23 cellular contexts compared by ENCODE assay signal in the genomic region with DNA sequence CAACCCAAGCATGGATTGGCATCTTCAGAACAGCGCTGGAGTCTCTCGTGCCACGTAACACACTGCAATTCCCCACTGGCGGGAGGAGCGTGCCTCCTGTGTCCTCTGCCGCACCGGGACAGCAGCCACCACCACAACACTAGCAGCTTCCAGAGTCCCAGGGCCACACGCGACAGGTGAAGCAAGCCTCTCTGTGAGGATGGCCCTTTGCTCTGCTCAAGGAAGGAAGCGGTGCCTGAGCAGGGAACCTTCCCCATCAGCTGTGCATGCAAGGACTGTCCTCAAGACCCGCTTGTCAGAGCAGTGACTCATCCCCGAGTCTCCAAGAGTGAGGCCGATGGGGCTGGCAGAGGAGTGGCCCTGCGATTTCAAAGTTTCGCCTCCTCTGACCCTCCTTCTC. TPM values are rescaled to one million over a fixed set of nuclear protein-coding genes. Genes with fewer than 3 reads are reported as not detected.
DNase-seq lines count a peak whose midpoint lies in the region; ATAC-seq and TF ChIP-seq lines count a peak whose summit lies in the region.
"Had no signal": no experiment of that assay in that cellular context is flagged by ENCODE, and none has a peak within 500 bp of the region (broad histone marks: within the 10 kb centered on the region; RNA-seq: fewer than 3 reads in every experiment).

No MANE protein-coding gene starts in this region.

- no peaks in the 10 kb centered on the region for H3K36me3 Mint-ChIP-seq in endodermal cell (ENCODE audit: low read depth)
- H3K36me3 Mint-ChIP-seq in stimulated activated memory B cell treated with anti-CD40 and anti-IgM and Interleukin-4, amounts not matched to agents 10 μg/mL and 1 μg/mL and 100 μg/mL, for 72 hours: no peaks in the 10 kb centered on the region
- H3K36me3 Mint-ChIP-seq: activated naive CD8-positive, alpha-beta T cell treated with anti-CD3 and anti-CD28 coated beads, Interleukin-2, amount 10 ng/mL, durations not matched to agents 7 days and 5 days; naive thymus-derived CD8-positive, alpha-beta T cell; type B pancreatic cell had no signal

- H3K4me1 Mint-ChIP-seq in endodermal cell: no peaks in the 10 kb centered on the region
- H3K4me1 Mint-ChIP-seq in stimulated activated memory B cell treated with anti-CD40 and anti-IgM and Interleukin-4, amounts not matched to agents 10 μg/mL and 1 μg/mL and 100 μg/mL, for 72 hours: peaks cover 2% of the 10 kb centered on the region
- H3K4me1 Mint-ChIP-seq: activated CD4-positive, alpha-beta T cell treated with anti-CD3 and anti-CD28 coated beads for 36 hours; activated naive CD8-positive, alpha-beta T cell treated with anti-CD3 and anti-CD28 coated beads, Interleukin-2, amount 10 ng/mL, durations not matched to agents 7 days and 5 days had no signal

- no peaks in the 10 kb centered on the region for H3K9me3 ChIP-seq in endodermal cell (ENCODE audit: control insufficient read depth, low read length)
- no peaks in the 10 kb centered on the region for H3K9me3 ChIP-seq in thoracic aorta
- H3K9me3 ChIP-seq in Karpas-422 (ENCODE audit: low read length): no peaks in the 10 kb centered on the region

- H3K9ac ChIP-seq in endodermal cell (ENCODE audit: extremely low read depth, low read length, poor library complexity, severe bottlenecking) (no peak overlapping the region), Karpas-422 (ENCODE audit: low read length) (no peak overlapping the region)

- TF ChIP-seq CTCF in NB4 (IDR thresholded peaks at IDR 0.05; ENCODE audit: low read depth, low read length): no peak
- no peak for TF ChIP-seq CTCF in endodermal cell (conservative IDR thresholded peaks at IDR 0.05)
- no peak for TF ChIP-seq CTCF in thoracic aorta (IDR thresholded peaks at IDR 0.05)

- no peak overlapping the region for H3K4me3 Mint-ChIP-seq in endodermal cell
- no peak overlapping the region for H3K4me3 Mint-ChIP-seq in stimulated activated memory B cell treated with anti-CD40 and anti-IgM and Interleukin-4, amounts not matched to agents 10 μg/mL and 1 μg/mL and 100 μg/mL, for 72 hours
- H3K4me3 Mint-ChIP-seq: activated CD4-positive, alpha-beta T cell treated with anti-CD3 and anti-CD28 coated beads for 36 hours; activated naive CD8-positive, alpha-beta T cell treated with anti-CD3 and anti-CD28 coated beads, Interleukin-2, amount 10 ng/mL, durations not matched to agents 7 days and 5 days; HFFc6; naive thymus-derived CD8-positive, alpha-beta T cell had no signal

- no peak overlapping the region for H3K27ac ChIP-seq in endodermal cell (ENCODE audit: low read depth, low read length)
- peak overlapping the region; percentile 86 to 96 for H3K27ac ChIP-seq in thoracic aorta
- H3K27ac ChIP-seq in Karpas-422 (ENCODE audit: low read length): no peak overlapping the region

- 86 to 89% methylated on average over 14 to 15 of the region's 15 CpGs for WGBS in endodermal cell (ENCODE audit: insufficient coverage in 1 of 2, insufficient read length in 1 of 2), 2 experiments

- 0 out of 2 replicates have a peak, but pooled peaks cover 8% of the 10 kb centered on the region for H4K20me1 ChIP-seq in Karpas-422 (ENCODE audit: insufficient read depth, low read depth, low read length)

- H3K27ac Mint-ChIP-seq in endodermal cell: no peak overlapping the region
- no peak overlapping the region for H3K27ac Mint-ChIP-seq in stimulated activated memory B cell treated with anti-CD40 and anti-IgM and Interleukin-4, amounts not matched to agents 10 μg/mL and 1 μg/mL and 100 μg/mL, for 72 hours
- H3K27ac Mint-ChIP-seq: activated CD4-positive, alpha-beta T cell treated with anti-CD3 and anti-CD28 coated beads for 36 hours; activated naive CD8-positive, alpha-beta T cell treated with anti-CD3 and anti-CD28 coated beads, Interleukin-2, amount 10 ng/mL, durations not matched to agents 7 days and 5 days; HFFc6; naive thymus-derived CD8-positive, alpha-beta T cell; type B pancreatic cell had no signal

- H3K27me3 ChIP-seq in endodermal cell (ENCODE audit: control insufficient read depth, insufficient read depth, low read length, poor library complexity, severe bottlenecking) (no peaks in the 10 kb centered on the region), thoracic aorta (replicated peaks; ENCODE audit: insufficient read depth) (no peaks in the 10 kb centered on the region), Karpas-422 (ENCODE audit: low read length) (no peaks in the 10 kb centered on the region; the same call in 1 of the 2 replicates)

- no peak overlapping the region for H2AFZ ChIP-seq in Karpas-422 (ENCODE audit: low read length)

- H3K79me2 ChIP-seq in Karpas-422 (ENCODE audit: low read length): no peaks in the 10 kb centered on the region

- no peaks in the 10 kb centered on the region for H3K9me3 Mint-ChIP-seq in endodermal cell
- no peaks in the 10 kb centered on the region for H3K9me3 Mint-ChIP-seq in stimulated activated memory B cell treated with anti-CD40 and anti-IgM and Interleukin-4, amounts not matched to agents 10 μg/mL and 1 μg/mL and 100 μg/mL, for 72 hours
- H3K9me3 Mint-ChIP-seq: activated naive CD8-positive, alpha-beta T cell treated with anti-CD3 and anti-CD28 coated beads, Interleukin-2, amount 10 ng/mL, durations not matched to agents 7 days and 5 days; HFFc6; naive thymus-derived CD8-positive, alpha-beta T cell; type B pancreatic cell had no signal

- peaks cover 5% of the 10 kb centered on the region for H3K27me3 Mint-ChIP-seq in endodermal cell (ENCODE audit: insufficient read depth)
- peaks cover 15% of the 10 kb centered on the region for H3K27me3 Mint-ChIP-seq in stimulated activated memory B cell treated with anti-CD40 and anti-IgM and Interleukin-4, amounts not matched to agents 10 μg/mL and 1 μg/mL and 100 μg/mL, for 72 hours

- no peak for TF ChIP-seq POLR2A in NB4 (IDR thresholded peaks at IDR 0.05; ENCODE audit: extremely low read depth, insufficient read length)

- no peak for ATAC-seq in thoracic aorta (ENCODE audit: insufficient number of reproducible peaks, low FRiP score, low read depth)
- ATAC-seq in stimulated activated memory B cell treated with anti-CD40 and anti-IgM and Interleukin-4, amounts not matched to agents 10 μg/mL and 1 μg/mL and 100 μg/mL, for 72 hours: no peak
- ATAC-seq: activated CD4-positive, alpha-beta T cell treated with anti-CD3 and anti-CD28 coated beads for 36 hours; naive thymus-derived CD8-positive, alpha-beta T cell had no signal

- no peak overlapping the region for H3K4me2 ChIP-seq in Karpas-422 (ENCODE audit: low read depth, low read length, poor library complexity, severe bottlenecking)

- H3K4me3 ChIP-seq in NB4 (ENCODE audit: low read depth, low read length) (no peak overlapping the region), endodermal cell (ENCODE audit: low read length) (no peak overlapping the region), thoracic aorta (no peak overlapping the region), Karpas-422 (ENCODE audit: low read length) (no peak overlapping the region)

- no peaks in the 10 kb centered on the region for H3K9me2 ChIP-seq in Karpas-422 (replicated peaks; ENCODE audit: insufficient read depth, low read length)

- H3K4me1 ChIP-seq in endodermal cell (ENCODE audit: control insufficient read depth, insufficient read depth, low read length): no peaks in the 10 kb centered on the region
- peaks cover 29 to 82% of the 10 kb centered on the region in 2 donors for H3K4me1 ChIP-seq in thoracic aorta (ENCODE audit: control insufficient read depth in 1 of 2, low read depth in 2 of 2)
- no peaks in the 10 kb centered on the region for H3K4me1 ChIP-seq in Karpas-422 (ENCODE audit: low read length)

- H3K36me3 ChIP-seq in endodermal cell (ENCODE audit: control insufficient read depth, insufficient read depth, low read length) (no peaks in the 10 kb centered on the region), thoracic aorta (no peaks in the 10 kb centered on the region), Karpas-422 (ENCODE audit: insufficient read depth, low read length) (no peaks in the 10 kb centered on the region)

- DNase-seq in GM03348 (ENCODE audit: low spot score) (peak; percentile 50), NB4 (ENCODE audit: low read depth) (peak; percentile 58), endodermal cell (peak; percentile 58), thoracic aorta (ENCODE audit: low spot score) (no peak), Karpas-422 (no peak)
- no peak for DNase-seq in stimulated activated CD4-positive, alpha-beta T cell treated with anti-CD3 and anti-CD28 coated beads, Interleukin-4, amount 100 ng/mL, for 1 hour
- DNase-seq: activated CD4-positive, alpha-beta T cell treated with anti-CD3 and anti-CD28 coated beads for 36 hours; activated effector memory CD4-positive, alpha-beta T cell treated with anti-CD3 and anti-CD28 coated beads, Interleukin-2, amount 50 U/mL, for 16 hours; activated naive CD8-positive, alpha-beta T cell treated with anti-CD3 and anti-CD28 coated beads, Interleukin-2, amount 10 ng/mL, durations not matched to agents 7 days and 5 days; activated T-cell treated with anti-CD3 and anti-CD28 coated beads, Interleukin-2, amount 50 U/mL, for 1 hour; C1 segment of cervical spinal cord; cerebellar nuclear complex; COR-L47; HFFc6; kidney; midbrain; NCI-H1105; NCI-H187 treated with DMSO at 0.1 percent for 48 hours; NCI-H526 treated with DMSO at 0.1 percent for 48 hours; T-helper 1 cell had no signal

RNA-seq across cellular contexts. Expression of gene TTC32, which starts 44.0 kb away (rescaled TPM):
- 10 to 100 TPM; 10.2 to 13.0 TPM for total RNA-seq in endodermal cell
- polyA plus RNA-seq in endodermal cell (2013, experiment 1 of 2): 19.4 TPM
- polyA plus RNA-seq in endodermal cell (2013, experiment 2 of 2): 19.7 TPM
- total RNA-seq in thoracic aorta: 10 to 100 TPM in 1 of 2 donors, 1 to 10 TPM in 1; 9.2 to 11.9 TPM
- total RNA-seq in Karpas-422 (2014; rRNA removed; shearing (Covaris generic); ENCODE audit: low replicate concordance): 16.8 and 17.9 TPM in 2 replicates

Comparison
In these comparisons a context has a peak if more than half of its experiments do, and no peak if none do; other contexts are left out.
1. DNase-seq: peak in GM03348 (single experiment), NB4 (single experiment) and endodermal cell (single experiment); none in thoracic aorta (single experiment), stimulated activated CD4-positive, alpha-beta T cell treated with anti-CD3 and anti-CD28 coated beads, Interleukin-4, amount 100 ng/mL, for 1 hour (single experiment) and Karpas-422 (single experiment).
2. H3K27ac ChIP-seq: peak in thoracic aorta (2 of 2); none in endodermal cell (single experiment) and Karpas-422 (single experiment).